In genomic region chr7:15828881-15829280, GRCh38 we compare ENCODE assay signal across 26 cellular contexts.
"Had no signal": no experiment of that assay in that cellular context is flagged by ENCODE, and none has a peak within 500 bp of the region (broad histone marks: within the 10 kb centered on the region; RNA-seq: fewer than 3 reads in every experiment).

No MANE protein-coding gene starts in this region.

- H3K9me3 Mint-ChIP-seq: activated CD4-positive, alpha-beta T cell treated with anti-CD3 and anti-CD28 coated beads, Interleukin-2, amount 10 ng/mL, durations not matched to agents 7 days and 5 days; activated T-helper 17 cell treated with anti-CD3 and anti-CD28 coated beads, Interleukin-2, amount 50 U/mL, for 72 hours had no signal

- H3K4me1 Mint-ChIP-seq: activated B cell treated with CpG ODN at 0.5 μM for 24 hours; activated CD4-positive, alpha-beta T cell treated with anti-CD3 and anti-CD28 coated beads, Interleukin-2, amount 10 ng/mL, durations not matched to agents 7 days and 5 days; activated T-helper 17 cell treated with anti-CD3 and anti-CD28 coated beads, Interleukin-2, amount 50 U/mL, for 72 hours; T-helper 17 cell had no signal

- ATAC-seq: activated T-helper 17 cell treated with anti-CD3 and anti-CD28 coated beads, Interleukin-2, amount 50 U/mL, for 72 hours; PC-3; T-helper 17 cell had no signal

- H3K27ac Mint-ChIP-seq: activated B cell treated with CpG ODN at 0.5 μM for 24 hours; activated CD4-positive, alpha-beta memory T cell treated with anti-CD3 and anti-CD28 coated beads for 36 hours; activated CD4-positive, alpha-beta T cell treated with anti-CD3 and anti-CD28 coated beads, Interleukin-2, amount 10 ng/mL, durations not matched to agents 7 days and 5 days; activated naive CD4-positive, alpha-beta T cell treated with anti-CD3 and anti-CD28 coated beads for 36 hours; activated naive CD8-positive, alpha-beta T cell; activated T-helper 17 cell treated with anti-CD3 and anti-CD28 coated beads, Interleukin-2, amount 50 U/mL, for 72 hours; T-helper 17 cell had no signal

- H3K4me3 Mint-ChIP-seq: activated B cell treated with CpG ODN at 0.5 μM for 24 hours; activated CD4-positive, alpha-beta memory T cell treated with anti-CD3 and anti-CD28 coated beads for 36 hours; activated CD4-positive, alpha-beta T cell treated with anti-CD3 and anti-CD28 coated beads, Interleukin-2, amount 10 ng/mL, durations not matched to agents 7 days and 5 days; activated naive CD4-positive, alpha-beta T cell treated with anti-CD3 and anti-CD28 coated beads for 36 hours; activated naive CD8-positive, alpha-beta T cell; activated T-helper 17 cell treated with anti-CD3 and anti-CD28 coated beads, Interleukin-2, amount 50 U/mL, for 72 hours; T-helper 17 cell had no signal

- H3K27me3 ChIP-seq: breast epithelium had no signal

- H3K36me3 Mint-ChIP-seq: activated CD4-positive, alpha-beta memory T cell treated with anti-CD3 and anti-CD28 coated beads for 36 hours; activated naive CD8-positive, alpha-beta T cell had no signal

- H3K36me3 ChIP-seq: breast epithelium had no signal

- DNase-seq: activated B cell treated with CpG ODN at 0.5 μM for 24 hours; activated CD4-positive, alpha-beta memory T cell treated with anti-CD3 and anti-CD28 coated beads for 36 hours; activated CD4-positive, alpha-beta T cell treated with anti-CD3 and anti-CD28 coated beads, Interleukin-2, amount 10 ng/mL, durations not matched to agents 7 days and 5 days; activated CD8-positive, alpha-beta memory T cell treated with anti-CD3 and anti-CD28 coated beads for 24 hours; activated gamma-delta T cell; activated naive CD4-positive, alpha-beta T cell treated with anti-CD3 and anti-CD28 coated beads for 36 hours; activated T-cell treated with anti-CD3 and anti-CD28 coated beads for 4 hours; activated T-cell treated with anti-CD3 and anti-CD28 coated beads, Interleukin-2, amount 50 U/mL, for 48 hours; anterior cingulate cortex; central memory CD4-positive, alpha-beta T cell; MM.1S; NCI-H1105; NCI-H187 treated with DMSO at 0.1 percent for 48 hours; NCI-H2081 treated with DMSO at 0.1 percent for 48 hours; NCI-H2171 treated with DMSO at 0.1 percent for 48 hours; NCI-H345; NCI-H510A; NCI-H526 treated with DMSO at 0.1 percent for 48 hours; PC-3; SHP77 treated with DMSO at 0.1 percent for 48 hours; T-helper 17 cell; T-helper 9 cell had no signal

- H3K4me3 ChIP-seq: breast epithelium, coronary artery had no signal

- H3K27me3 Mint-ChIP-seq: activated B cell treated with CpG ODN at 0.5 μM for 24 hours; activated CD4-positive, alpha-beta memory T cell treated with anti-CD3 and anti-CD28 coated beads for 36 hours; activated CD4-positive, alpha-beta T cell treated with anti-CD3 and anti-CD28 coated beads, Interleukin-2, amount 10 ng/mL, durations not matched to agents 7 days and 5 days; activated naive CD8-positive, alpha-beta T cell; activated T-helper 17 cell treated with anti-CD3 and anti-CD28 coated beads, Interleukin-2, amount 50 U/mL, for 72 hours; T-helper 17 cell had no signal

- H3K4me1 ChIP-seq: breast epithelium had no signal

- H3K9me3 ChIP-seq: breast epithelium had no signal
